Comparison of ENCODE assay signal across 15 cellular contexts in the genomic region with DNA sequence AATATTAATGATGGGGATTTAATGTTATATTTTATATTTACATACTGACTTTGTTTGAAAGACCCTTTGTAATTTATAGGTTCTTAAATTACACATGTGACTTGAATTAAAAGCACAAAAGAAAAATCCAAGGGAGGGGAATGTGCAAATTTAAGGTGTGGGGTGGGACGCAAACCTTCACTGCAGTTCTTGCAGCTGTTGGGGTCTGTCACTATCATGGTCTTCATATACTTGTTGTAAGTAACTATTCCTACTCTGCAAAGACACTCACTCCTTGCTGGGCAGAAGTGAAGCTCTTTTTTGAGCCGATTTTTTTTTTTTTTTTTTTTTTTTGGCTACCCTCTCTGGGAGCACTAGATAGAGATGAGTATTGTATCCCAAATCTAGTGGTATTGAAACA.
"Had no signal": no experiment of that assay in that cellular context is flagged by ENCODE, and none has a peak within 500 bp of the region (broad histone marks: within the 10 kb centered on the region; RNA-seq: fewer than 3 reads in every experiment).

No MANE protein-coding gene starts in this region.

- H3K4me3 ChIP-seq: MG63 had no signal

- H3K36me3 ChIP-seq: MG63 had no signal

- H3K9ac ChIP-seq: SK-N-SH had no signal

- H3K4me2 ChIP-seq: SK-N-SH had no signal

- H3K27me3 ChIP-seq: MG63 had no signal

- ATAC-seq: HepG2 had no signal

- DNase-seq: IMR-90, Karpas-422, KG1, MG63, NCI-H2107, NCI-H446 treated with DMSO at 0.1 percent for 48 hours, NCI-H510A treated with DMSO at 0.1 percent for 48 hours, NCI-H526, NCI-H82, Right ventricle myocardium superior, RPMI8226, SIG-M5, SK-N-SH, T-helper 1 cell had no signal
